Comparison of ENCODE assay signal across 9 cellular contexts in the genomic region with DNA sequence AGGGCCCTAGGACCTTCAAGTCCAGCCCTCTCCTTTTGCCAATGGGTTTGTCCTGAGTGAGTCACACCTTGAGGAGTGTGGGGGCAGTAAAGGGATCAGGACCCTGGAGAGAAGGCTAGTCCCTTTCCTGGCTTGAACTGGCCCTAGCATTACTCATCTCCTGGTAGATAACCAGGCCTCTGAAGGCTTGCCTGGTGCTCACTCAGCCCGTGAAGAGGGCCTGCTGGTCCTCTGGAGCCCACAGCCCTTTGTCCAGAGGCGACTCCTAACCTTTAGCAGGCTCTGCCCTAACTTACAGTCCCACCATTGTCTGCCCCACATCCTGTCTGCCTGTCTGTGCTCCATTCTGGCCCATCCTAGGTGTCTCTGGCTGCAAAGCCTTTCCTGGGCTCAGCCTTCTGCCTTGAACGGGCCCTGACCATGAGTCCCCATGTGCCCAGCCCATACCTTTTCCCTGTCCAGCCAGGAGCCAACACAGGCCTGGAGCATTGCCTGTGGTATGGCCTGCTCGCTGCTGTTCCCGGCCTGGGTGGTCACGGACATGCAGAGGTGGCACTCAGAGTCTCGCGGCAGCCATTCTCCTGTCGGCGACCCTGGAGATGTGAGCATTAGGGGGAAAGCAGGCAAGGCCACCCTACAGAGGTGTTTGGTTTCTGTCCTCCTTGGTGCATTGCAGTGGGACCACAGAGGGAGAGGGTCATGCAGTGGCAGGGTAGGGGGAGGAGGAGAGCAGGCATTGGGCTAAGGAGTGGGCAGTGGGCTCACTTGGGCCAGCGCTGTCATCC. TPM values are rescaled to one million over a fixed set of nuclear protein-coding genes. Genes with fewer than 3 reads are reported as not detected.
DNase-seq lines count a peak whose midpoint lies in the region; ATAC-seq, FAIRE-seq and TF ChIP-seq lines count a peak whose summit lies in the region.
"Had no signal": no experiment of that assay in that cellular context is flagged by ENCODE, and none has a peak within 500 bp of the region (broad histone marks: within the 10 kb centered on the region; RNA-seq: fewer than 3 reads in every experiment).

No MANE protein-coding gene starts in this region.

- no peak overlapping the region for H2AK5ac ChIP-seq in neuronal stem cell (ENCODE audit: low read depth, low read length)

- H3K9ac ChIP-seq in neuronal stem cell (ENCODE audit: low read depth, low read length, poor library complexity) = no peak overlapping the region

- H2BK15ac ChIP-seq in neuronal stem cell (ENCODE audit: low read length) = no peak overlapping the region

- no peak overlapping the region for H4K8ac ChIP-seq in neuronal stem cell (ENCODE audit: low read depth, low read length)

- peak overlapping the region; percentile 85 for H3K23ac ChIP-seq in neuronal stem cell (ENCODE audit: low read depth, low read length, poor library complexity)

- peak; percentile 95 for FAIRE-seq in RCC 7860 (lab: Jason Lieb, UNC)

- DNase-seq in Daoy (ENCODE audit: low read depth) (peak; percentile 63), RCC 7860 (ENCODE audit: low spot score) (peak; percentile 96), fibroblast of the aortic adventitia (ENCODE audit: low read depth) (peak; percentile 99), neuronal stem cell (ENCODE audit: low spot score) (no peak), A673 (ENCODE audit: low spot score) (no peak), NCI-H446 treated with DMSO at 0.1 percent for 48 hours (lab: John Stamatoyannopoulos, UW) (no peak)
- DNase-seq: activated naive CD8-positive, alpha-beta T cell treated with anti-CD3 and anti-CD28 coated beads, Interleukin-2, amount 10 ng/mL, durations not matched to agents 7 days and 5 days had no signal

- BruUV-seq in A673 (replicated peaks; lab: Mats Ljungman, UMichigan) = no TSS peak

- H2BK120ac ChIP-seq in neuronal stem cell (ENCODE audit: low read depth, low read length) = peak overlapping the region; percentile 100

- WGBS in neuronal stem cell (ENCODE audit: extremely low coverage in 2 of 2, insufficient read length in 2 of 2, insufficient replicate concordance in 1 of 2), 2 donors = no CpG with 5 or more reads among the region's 11 CpGs

- H2BK5ac ChIP-seq in neuronal stem cell (ENCODE audit: low read length) = peak overlapping the region; percentile 13

- ATAC-seq in GM18858 (IDR thresholded peaks at IDR 0.05; ENCODE audit: unreplicated experiment) = no peak
- no peak for ATAC-seq in HG03457 (IDR thresholded peaks at IDR 0.05; ENCODE audit: unreplicated experiment)

- H3K14ac ChIP-seq in neuronal stem cell (ENCODE audit: low read length) = no peak overlapping the region

- intact Hi-C loops in A673 (cut with micrococcal nuclease; ENCODE audit: unreplicated experiment) = no loop called here

- CTCF ChIA-PET in A673 (lab: Charles Lee) = no interaction called here

- H3K18ac ChIP-seq in neuronal stem cell (ENCODE audit: low read length) = peak overlapping the region; percentile 48

- peak overlapping the region; percentile 94 for H2BK12ac ChIP-seq in neuronal stem cell (ENCODE audit: low read length)

- H3K4me3 ChIP-seq in fibroblast of the aortic adventitia (ENCODE audit: low read depth, low read length) (no peak overlapping the region), neuronal stem cell (ENCODE audit: low read length in 2 of 2) (peak overlapping the region in 1 of 2 donors; percentile 31), A673 (ENCODE audit: low read depth, low read length, poor library complexity, severe bottlenecking) (no peak overlapping the region)

- H3K27me3 ChIP-seq in neuronal stem cell (ENCODE audit: control insufficient read depth in 3 of 3, insufficient read depth in 3 of 3, low read depth in 1 of 3, low read length in 3 of 3) (no peaks in the 10 kb centered on the region), A673 (replicated peaks; ENCODE audit: insufficient read depth, low read depth, low read length, poor library complexity) (no peaks in the 10 kb centered on the region)

- POLR2A ChIA-PET in A673 (lab: Charles Lee; ENCODE audit: low non-redundant PET) = no interaction called here

- no peak overlapping the region for H3K4ac ChIP-seq in neuronal stem cell (ENCODE audit: low read length)

- peak overlapping the region; percentile 12 for H4K91ac ChIP-seq in neuronal stem cell (ENCODE audit: low read depth, low read length, poor library complexity)

- TF ChIP-seq CTCF in fibroblast of the aortic adventitia (IDR thresholded peaks at IDR 0.05; ENCODE audit: insufficient read depth, low read length) (no peak), A673 (conservative IDR thresholded peaks at IDR 0.05; ENCODE audit: low read depth, low read length) (no peak)

- no peaks in the 10 kb centered on the region for H3K79me1 ChIP-seq in neuronal stem cell (ENCODE audit: low read depth, low read length)

- no peaks in the 10 kb centered on the region for H3K4me1 ChIP-seq in neuronal stem cell (ENCODE audit: control insufficient read depth in 2 of 2, insufficient read depth in 1 of 2, low read depth in 1 of 2, low read length in 2 of 2)
- no peaks in the 10 kb centered on the region for H3K4me1 ChIP-seq in A673 (ENCODE audit: insufficient read depth, low read length, poor library complexity, severe bottlenecking)

- no peak overlapping the region for H3K27ac ChIP-seq in neuronal stem cell (replicated peaks; ENCODE audit: low read length)
- no peak overlapping the region for H3K27ac ChIP-seq in A673 (ENCODE audit: low read depth, low read length, poor library complexity, severe bottlenecking)

- peaks cover 0 to 10% of the 10 kb centered on the region in 2 donors for H3K36me3 ChIP-seq in neuronal stem cell (replicated peaks in 1 of 2; ENCODE audit: control insufficient read depth in 2 of 2, insufficient read depth in 2 of 2, low read length in 2 of 2)
- H3K36me3 ChIP-seq in A673 (ENCODE audit: insufficient read depth, low read length, poor library complexity, severe bottlenecking) = no peaks in the 10 kb centered on the region

- no peaks in the 10 kb centered on the region for H3K9me3 ChIP-seq in neuronal stem cell (replicated peaks in 1 of 2; ENCODE audit: control insufficient read depth in 2 of 2, insufficient read depth in 1 of 2, low read depth in 1 of 2, low read length in 2 of 2)
- no peaks in the 10 kb centered on the region for H3K9me3 ChIP-seq in A673 (ENCODE audit: low read depth, low read length, poor library complexity, severe bottlenecking)

- H3K4me2 ChIP-seq in neuronal stem cell (ENCODE audit: insufficient read depth, low read length, poor library complexity, severe bottlenecking) = no peak overlapping the region

- no peak overlapping the region for H2AFZ ChIP-seq in neuronal stem cell (ENCODE audit: low read length)

RNA-seq across cellular contexts. Expression of gene SFTPB, which starts 4.9 kb away (rescaled TPM):
- not detected in 2 replicates for total RNA-seq in Daoy (2014; rRNA removed; shearing (Covaris generic))
- 0.09 TPM in 1 of 2 replicates, not detected in the other for total RNA-seq in fibroblast of the aortic adventitia (ENCODE audit: low replicate concordance)
- not detected for polyA plus RNA-seq in neuronal stem cell (2013, experiment 1 of 2)
- polyA plus RNA-seq in neuronal stem cell (2013, experiment 2 of 2) = not detected
- total RNA-seq in A673 (2021) = not detected in 2 replicates
- total RNA-seq: activated naive CD8-positive, alpha-beta T cell treated with anti-CD3 and anti-CD28 coated beads, Interleukin-2, amount 10 ng/mL, durations not matched to agents 7 days and 5 days had no signal

RNA-seq across cellular contexts. Expression of gene GNLY, which starts 31.1 kb away (rescaled TPM):
- not detected in 2 replicates for total RNA-seq in Daoy (2014; rRNA removed; shearing (Covaris generic))
- not detected in 2 replicates for total RNA-seq in fibroblast of the aortic adventitia (ENCODE audit: low replicate concordance)
- polyA plus RNA-seq in neuronal stem cell (2013, experiment 1 of 2) = 0.24 TPM
- 0.06 TPM for polyA plus RNA-seq in neuronal stem cell (2013, experiment 2 of 2)
- total RNA-seq in A673 (2021) = not detected in 2 replicates

RNA-seq across cellular contexts. Expression of gene USP39, which starts 47.1 kb away (rescaled TPM):
- 87.5 and 123 TPM in 2 replicates for total RNA-seq in Daoy (2014; rRNA removed; shearing (Covaris generic))
- 45.6 and 251 TPM in 2 replicates for total RNA-seq in fibroblast of the aortic adventitia (ENCODE audit: low replicate concordance)
- 79.3 TPM for polyA plus RNA-seq in neuronal stem cell (2013, experiment 1 of 2)
- polyA plus RNA-seq in neuronal stem cell (2013, experiment 2 of 2) = 80.1 TPM
- total RNA-seq in A673 (2021) = 99.1 and 101 TPM in 2 replicates

RNA-seq across cellular contexts. Expression of gene C2orf68, which starts 51.2 kb away (rescaled TPM):
- total RNA-seq in Daoy (2014; rRNA removed; shearing (Covaris generic)) = 9.4 and 20.0 TPM in 2 replicates
- total RNA-seq in fibroblast of the aortic adventitia (ENCODE audit: low replicate concordance) = 4.6 and 22.2 TPM in 2 replicates
- polyA plus RNA-seq in neuronal stem cell (2013, experiment 1 of 2) = 71.6 TPM
- 77.7 TPM for polyA plus RNA-seq in neuronal stem cell (2013, experiment 2 of 2)
- total RNA-seq in A673 (2021) = 46.4 and 48.6 TPM in 2 replicates

Comparison
In these comparisons a context has a peak if more than half of its experiments do, and no peak if none do; other contexts are left out.
1. DNase-seq: peak in Daoy (single experiment), RCC 7860 (single experiment) and fibroblast of the aortic adventitia (single experiment); none in neuronal stem cell (single experiment), A673 (single experiment) and NCI-H446 treated with DMSO at 0.1 percent for 48 hours (single experiment).